Comparison of ENCODE assay signal across 22 cellular contexts in genomic region chr19:5020368-5020767, GRCh38.
"Had no signal": no experiment of that assay in that cellular context is flagged by ENCODE, and none has a peak within 500 bp of the region (broad histone marks: within the 10 kb centered on the region; RNA-seq: fewer than 3 reads in every experiment).

No MANE protein-coding gene starts in this region.

- DNase-seq: dermis blood vessel endothelial cell; effector memory CD4-positive, alpha-beta T cell; left ventricle myocardium superior; lower lobe of right lung; natural killer cell; stimulated activated CD4-positive, alpha-beta T cell treated with anti-CD3 and anti-CD28 coated beads, Interleukin-15, amount 100 ng/mL, for 24 hours; stimulated activated CD4-positive, alpha-beta T cell treated with anti-CD3 and anti-CD28 coated beads, Interleukin-2, amount 100 ng/mL, for 48 hours; stimulated activated naive B cell treated with anti-CD40 and anti-IgM and Interleukin-4, amounts not matched to agents 10 μg/mL and 1 μg/mL and 100 μg/mL, for 72 hours; transverse colon had no signal

- H3K4me1 Mint-ChIP-seq: neural crest cell had no signal

- H3K4me3 Mint-ChIP-seq: memory B cell; natural killer cell; neural crest cell; stimulated activated naive B cell treated with anti-CD40 and anti-IgM and Interleukin-4, amounts not matched to agents 10 μg/mL and 1 μg/mL and 100 μg/mL, for 72 hours; stimulated activated naive CD8-positive, alpha-beta T cell treated with anti-CD3 and anti-CD28 coated beads, Interleukin-15, Interleukin-2, amounts not matched to agents 100 ng/mL and 50 ng/mL, for 24 hours had no signal

- H3K27ac Mint-ChIP-seq: memory B cell; natural killer cell; stimulated activated naive B cell treated with anti-CD40 and anti-IgM and Interleukin-4, amounts not matched to agents 10 μg/mL and 1 μg/mL and 100 μg/mL, for 72 hours; stimulated activated naive CD8-positive, alpha-beta T cell treated with anti-CD3 and anti-CD28 coated beads, Interleukin-15, Interleukin-2, amounts not matched to agents 100 ng/mL and 50 ng/mL, for 24 hours had no signal

- H3K9me3 ChIP-seq: lower lobe of right lung, neutrophil, prostate gland, right atrium auricular region, thoracic aorta, transverse colon, vagina had no signal

- FAIRE-seq: endometrium, frontal cortex had no signal

- H3K36me3 Mint-ChIP-seq: natural killer cell had no signal

- H3K9ac ChIP-seq: parathyroid adenoma had no signal

- H3K27me3 ChIP-seq: neutrophil, right atrium auricular region, transverse colon, vagina had no signal

- H3K27ac ChIP-seq: coronary artery, lower lobe of right lung, neutrophil, parathyroid adenoma, right atrium auricular region, skin epidermis, thoracic aorta, transverse colon, vagina had no signal

- H3K4me1 ChIP-seq: lower lobe of right lung, parathyroid adenoma, transverse colon had no signal

- H3K4me3 ChIP-seq: coronary artery, lower lobe of right lung, prostate gland, right atrium auricular region, skin epidermis, thoracic aorta, transverse colon, vagina had no signal

- ATAC-seq: left ventricle myocardium superior; lower lobe of right lung; natural killer cell; stimulated activated naive B cell treated with anti-CD40 and anti-IgM and Interleukin-4, amounts not matched to agents 10 μg/mL and 1 μg/mL and 100 μg/mL, for 72 hours had no signal

- H3K9me3 Mint-ChIP-seq: memory B cell; natural killer cell; neural crest cell; stimulated activated naive B cell treated with anti-CD40 and anti-IgM and Interleukin-4, amounts not matched to agents 10 μg/mL and 1 μg/mL and 100 μg/mL, for 72 hours; stimulated activated naive CD8-positive, alpha-beta T cell treated with anti-CD3 and anti-CD28 coated beads, Interleukin-15, Interleukin-2, amounts not matched to agents 100 ng/mL and 50 ng/mL, for 24 hours had no signal

- H2AFZ ChIP-seq: parathyroid adenoma had no signal

- H3K27me3 Mint-ChIP-seq: memory B cell; stimulated activated naive B cell treated with anti-CD40 and anti-IgM and Interleukin-4, amounts not matched to agents 10 μg/mL and 1 μg/mL and 100 μg/mL, for 72 hours; stimulated activated naive CD8-positive, alpha-beta T cell treated with anti-CD3 and anti-CD28 coated beads, Interleukin-15, Interleukin-2, amounts not matched to agents 100 ng/mL and 50 ng/mL, for 24 hours had no signal
